ENCODE assay signal across 1 cellular context in the genomic region with DNA sequence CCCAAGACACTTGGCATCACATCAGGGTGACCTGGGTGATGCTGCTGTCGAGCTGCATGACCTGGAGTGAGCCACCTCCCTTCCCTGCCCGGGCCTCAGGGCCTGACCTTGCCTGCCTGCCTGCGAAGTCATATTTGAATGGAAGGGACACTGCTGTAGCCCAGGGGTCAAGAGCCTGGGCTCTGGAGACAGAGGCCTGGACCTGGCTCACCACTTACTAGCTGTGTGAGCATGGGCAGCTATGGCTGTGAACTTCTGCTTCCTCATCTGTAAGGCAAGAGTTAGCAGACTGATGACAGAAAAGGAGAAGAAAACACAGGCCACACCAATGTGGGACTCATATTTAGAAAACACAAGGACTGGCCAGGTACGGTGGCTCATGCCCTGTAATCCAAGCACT.
TF ChIP-seq lines count a peak whose summit lies in the region.

No MANE protein-coding gene starts in this region.

TF ChIP-seq in HepG2, 621 proteins besides CTCF, POLR2A, EP300 and RAD21 (continued from another document):
- TF ChIP-seq, protein P1, sequence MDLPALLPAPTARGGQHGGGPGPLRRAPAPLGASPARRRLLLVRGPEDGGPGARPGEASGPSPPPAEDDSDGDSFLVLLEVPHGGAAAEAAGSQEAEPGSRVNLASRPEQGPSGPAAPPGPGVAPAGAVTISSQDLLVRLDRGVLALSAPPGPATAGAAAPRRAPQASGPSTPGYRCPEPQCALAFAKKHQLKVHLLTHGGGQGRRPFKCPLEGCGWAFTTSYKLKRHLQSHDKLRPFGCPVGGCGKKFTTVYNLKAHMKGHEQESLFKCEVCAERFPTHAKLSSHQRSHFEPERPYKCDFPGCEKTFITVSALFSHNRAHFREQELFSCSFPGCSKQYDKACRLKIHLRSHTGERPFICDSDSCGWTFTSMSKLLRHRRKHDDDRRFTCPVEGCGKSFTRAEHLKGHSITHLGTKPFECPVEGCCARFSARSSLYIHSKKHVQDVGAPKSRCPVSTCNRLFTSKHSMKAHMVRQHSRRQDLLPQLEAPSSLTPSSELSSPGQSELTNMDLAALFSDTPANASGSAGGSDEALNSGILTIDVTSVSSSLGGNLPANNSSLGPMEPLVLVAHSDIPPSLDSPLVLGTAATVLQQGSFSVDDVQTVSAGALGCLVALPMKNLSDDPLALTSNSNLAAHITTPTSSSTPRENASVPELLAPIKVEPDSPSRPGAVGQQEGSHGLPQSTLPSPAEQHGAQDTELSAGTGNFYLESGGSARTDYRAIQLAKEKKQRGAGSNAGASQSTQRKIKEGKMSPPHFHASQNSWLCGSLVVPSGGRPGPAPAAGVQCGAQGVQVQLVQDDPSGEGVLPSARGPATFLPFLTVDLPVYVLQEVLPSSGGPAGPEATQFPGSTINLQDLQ (CRISPR knock-in tag; IDR thresholded peaks at IDR 0.05): no peak
- TF ChIP-seq NR2F1 (CRISPR knock-in tag; IDR thresholded peaks at IDR 0.05) (peak in 1 of 2 experiments; percentile 25; a peak in 1 of 4 replicates), ZNF350 (CRISPR knock-in tag; IDR thresholded peaks at IDR 0.05; ENCODE audit: borderline replicate concordance, low read depth) (0 out of 2 replicates have a peak, but pooled peaks have one; percentile 13)
- TF ChIP-seq, protein P2, sequence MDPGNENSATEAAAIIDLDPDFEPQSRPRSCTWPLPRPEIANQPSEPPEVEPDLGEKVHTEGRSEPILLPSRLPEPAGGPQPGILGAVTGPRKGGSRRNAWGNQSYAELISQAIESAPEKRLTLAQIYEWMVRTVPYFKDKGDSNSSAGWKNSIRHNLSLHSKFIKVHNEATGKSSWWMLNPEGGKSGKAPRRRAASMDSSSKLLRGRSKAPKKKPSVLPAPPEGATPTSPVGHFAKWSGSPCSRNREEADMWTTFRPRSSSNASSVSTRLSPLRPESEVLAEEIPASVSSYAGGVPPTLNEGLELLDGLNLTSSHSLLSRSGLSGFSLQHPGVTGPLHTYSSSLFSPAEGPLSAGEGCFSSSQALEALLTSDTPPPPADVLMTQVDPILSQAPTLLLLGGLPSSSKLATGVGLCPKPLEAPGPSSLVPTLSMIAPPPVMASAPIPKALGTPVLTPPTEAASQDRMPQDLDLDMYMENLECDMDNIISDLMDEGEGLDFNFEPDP (CRISPR knock-in tag; conservative IDR thresholded peaks at IDR 0.05): 0 out of 2 replicates have a peak, but pooled peaks have one; percentile 52
- TF ChIP-seq, protein P3, sequence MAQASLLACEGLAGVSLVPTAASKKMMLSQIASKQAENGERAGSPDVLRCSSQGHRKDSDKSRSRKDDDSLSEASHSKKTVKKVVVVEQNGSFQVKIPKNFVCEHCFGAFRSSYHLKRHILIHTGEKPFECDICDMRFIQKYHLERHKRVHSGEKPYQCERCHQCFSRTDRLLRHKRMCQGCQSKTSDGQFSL (CRISPR knock-in tag; IDR thresholded peaks at IDR 0.05): 0 out of 2 replicates have a peak, but pooled peaks have one; percentile 36
- TF ChIP-seq, protein P4, sequence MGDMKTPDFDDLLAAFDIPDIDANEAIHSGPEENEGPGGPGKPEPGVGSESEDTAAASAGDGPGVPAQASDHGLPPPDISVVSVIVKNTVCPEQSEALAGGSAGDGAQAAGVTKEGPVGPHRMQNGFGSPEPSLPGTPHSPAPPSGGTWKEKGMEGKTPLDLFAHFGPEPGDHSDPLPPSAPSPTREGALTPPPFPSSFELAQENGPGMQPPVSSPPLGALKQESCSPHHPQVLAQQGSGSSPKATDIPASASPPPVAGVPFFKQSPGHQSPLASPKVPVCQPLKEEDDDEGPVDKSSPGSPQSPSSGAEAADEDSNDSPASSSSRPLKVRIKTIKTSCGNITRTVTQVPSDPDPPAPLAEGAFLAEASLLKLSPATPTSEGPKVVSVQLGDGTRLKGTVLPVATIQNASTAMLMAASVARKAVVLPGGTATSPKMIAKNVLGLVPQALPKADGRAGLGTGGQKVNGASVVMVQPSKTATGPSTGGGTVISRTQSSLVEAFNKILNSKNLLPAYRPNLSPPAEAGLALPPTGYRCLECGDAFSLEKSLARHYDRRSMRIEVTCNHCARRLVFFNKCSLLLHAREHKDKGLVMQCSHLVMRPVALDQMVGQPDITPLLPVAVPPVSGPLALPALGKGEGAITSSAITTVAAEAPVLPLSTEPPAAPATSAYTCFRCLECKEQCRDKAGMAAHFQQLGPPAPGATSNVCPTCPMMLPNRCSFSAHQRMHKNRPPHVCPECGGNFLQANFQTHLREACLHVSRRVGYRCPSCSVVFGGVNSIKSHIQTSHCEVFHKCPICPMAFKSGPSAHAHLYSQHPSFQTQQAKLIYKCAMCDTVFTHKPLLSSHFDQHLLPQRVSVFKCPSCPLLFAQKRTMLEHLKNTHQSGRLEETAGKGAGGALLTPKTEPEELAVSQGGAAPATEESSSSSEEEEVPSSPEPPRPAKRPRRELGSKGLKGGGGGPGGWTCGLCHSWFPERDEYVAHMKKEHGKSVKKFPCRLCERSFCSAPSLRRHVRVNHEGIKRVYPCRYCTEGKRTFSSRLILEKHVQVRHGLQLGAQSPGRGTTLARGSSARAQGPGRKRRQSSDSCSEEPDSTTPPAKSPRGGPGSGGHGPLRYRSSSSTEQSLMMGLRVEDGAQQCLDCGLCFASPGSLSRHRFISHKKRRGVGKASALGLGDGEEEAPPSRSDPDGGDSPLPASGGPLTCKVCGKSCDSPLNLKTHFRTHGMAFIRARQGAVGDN (CRISPR knock-in tag; IDR thresholded peaks at IDR 0.05): peak; percentile 34; the same call in 1 of the 2 replicates
